In the genomic region with DNA sequence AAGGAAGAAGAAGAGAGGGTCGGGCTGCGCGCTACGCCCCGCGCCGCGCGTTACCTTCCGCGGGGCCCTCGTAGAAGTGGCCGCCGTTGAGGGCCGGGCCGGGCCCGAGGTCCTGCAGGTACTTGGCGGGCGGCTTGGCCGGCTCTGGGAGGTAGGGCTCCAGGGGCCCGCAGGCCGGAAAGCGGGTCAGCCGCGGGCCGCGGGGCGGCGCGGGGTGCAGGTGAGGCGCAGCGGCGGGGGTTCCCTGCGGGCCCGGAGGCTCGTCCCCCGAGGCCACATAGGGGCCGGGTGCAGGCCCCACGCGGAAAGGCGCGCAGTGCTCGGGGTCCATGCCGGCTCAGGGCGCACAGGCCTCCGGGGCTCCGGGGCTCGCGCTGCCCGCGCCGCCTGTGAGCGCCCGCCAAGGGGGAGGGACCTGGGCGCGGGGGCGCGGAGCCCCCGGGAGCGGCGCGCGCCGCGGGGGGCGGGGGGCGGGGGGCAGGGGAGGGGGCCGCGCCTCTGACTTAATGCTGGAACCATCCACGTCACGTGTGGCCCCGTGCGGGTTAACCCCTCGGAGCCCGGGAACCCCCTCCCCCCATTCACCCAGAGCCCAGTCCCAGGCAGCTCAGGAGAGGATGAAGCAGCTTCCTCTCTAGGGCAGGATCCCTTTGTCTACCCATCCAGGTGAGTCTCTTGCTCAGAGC, we compare ENCODE assay signal across 13 cellular contexts. TPM values are rescaled to one million over a fixed set of nuclear protein-coding genes. Genes with fewer than 3 reads are reported as not detected.
DNase-seq lines count a peak whose midpoint lies in the region; ATAC-seq and TF ChIP-seq lines count a peak whose summit lies in the region.
"Had no signal": no experiment of that assay in that cellular context is flagged by ENCODE, and none has a peak within 500 bp of the region (broad histone marks: within the 10 kb centered on the region; RNA-seq: fewer than 3 reads in every experiment).

ALX3 (minus strand) TSS at position 391 of the 686 bp plus-strand sequence; CDS start at position 331, 60 bp downstream.

- no peaks in the 10 kb centered on the region for H3K9me3 Mint-ChIP-seq in natural killer cell treated with Interleukin-12 subunit alpha and Interleukin-12 subunit beta and Interleukin-15 and Interleukin-18, amount 100 ng/mL, for 72 hours

- no peak for ATAC-seq in psoas muscle
- no peak for ATAC-seq in natural killer cell treated with Interleukin-12 subunit alpha and Interleukin-12 subunit beta and Interleukin-15 and Interleukin-18, amount 100 ng/mL, for 72 hours
- ATAC-seq in GM18498 (IDR thresholded peaks at IDR 0.05; ENCODE audit: unreplicated experiment) = no peak

- H3K4me3 ChIP-seq in OCI-LY3 (ENCODE audit: low read length) = peak within 1 kb of the TSS; percentile 68
- peak within 1 kb of the TSS; percentile 20 for H3K4me3 ChIP-seq in iPS-11a (ENCODE audit: low read depth, low read length)
- peak within 1 kb of the TSS; percentile 39 for H3K4me3 ChIP-seq in psoas muscle

- H3K36me3 ChIP-seq in OCI-LY3 (replicated peaks; ENCODE audit: low read depth, low read length) (no peaks in the 10 kb centered on the region), psoas muscle (ENCODE audit: insufficient read depth in 1 of 2, low read depth in 1 of 2) (no peaks in the 10 kb centered on the region)
- H3K36me3 ChIP-seq: adrenal gland, vagina had no signal

- peaks cover 7 to 8% of the 10 kb centered on the region in 2 donors for H3K4me1 Mint-ChIP-seq in natural killer cell treated with Interleukin-12 subunit alpha and Interleukin-12 subunit beta and Interleukin-15 and Interleukin-18, amount 100 ng/mL, for 72 hours (ENCODE audit: low read depth in 2 of 2)

- intact Hi-C loops in psoas muscle (cut with DNase I) = no loop called here

- H3K27me3 Mint-ChIP-seq in natural killer cell treated with Interleukin-12 subunit alpha and Interleukin-12 subunit beta and Interleukin-15 and Interleukin-18, amount 100 ng/mL, for 72 hours = peaks cover 46% of the 10 kb centered on the region in 2 donors

- peak; percentile 37 for DNase-seq in NCI-H2227 (lab: John Stamatoyannopoulos, UW; ENCODE audit: unreplicated experiment)
- DNase-seq in NCI-H2227 treated with DMSO at 0.1 percent for 48 hours (lab: John Stamatoyannopoulos, UW) = no peak
- peak in 1 of 2 donors; percentile 36 for DNase-seq in psoas muscle
- DNase-seq in natural killer cell treated with Interleukin-12 subunit alpha and Interleukin-12 subunit beta and Interleukin-15 and Interleukin-18, amount 100 ng/mL, for 72 hours (ENCODE audit: low spot score) = no peak
- DNase-seq in mucosa of gallbladder (ENCODE audit: low spot score) = no peak
- DNase-seq: adrenal gland had no signal

- H3K4me2 ChIP-seq in OCI-LY3 (ENCODE audit: low read length) = peak within 1 kb of the TSS; percentile 48

- no peaks in the 10 kb centered on the region for H4K20me1 ChIP-seq in OCI-LY3 (ENCODE audit: insufficient read depth, low read length)

- H3K4me1 ChIP-seq in OCI-LY3 (ENCODE audit: low read length) (no peaks in the 10 kb centered on the region), psoas muscle (peaks cover 11% of the 10 kb centered on the region)

- TF ChIP-seq CTCF in OCI-LY3 (IDR thresholded peaks at IDR 0.05; ENCODE audit: low read depth, low read length) (no peak), psoas muscle (IDR thresholded peaks at IDR 0.05) (no peak)

- no peaks in the 10 kb centered on the region for H3K79me2 ChIP-seq in OCI-LY3 (ENCODE audit: low read length)

- no peaks in the 10 kb centered on the region for H3K27me3 ChIP-seq in OCI-LY3 (ENCODE audit: low read depth, low read length)
- peaks cover 0 to 61% (median 39%) of the 10 kb centered on the region in 3 donors for H3K27me3 ChIP-seq in psoas muscle (ENCODE audit: insufficient read depth in 3 of 3, low read length in 2 of 3)

- H2AFZ ChIP-seq in OCI-LY3 (ENCODE audit: low read depth, low read length) = no peak within 1 kb of the TSS

- H3K9me3 ChIP-seq in OCI-LY3 (ENCODE audit: insufficient read depth, low read length) (no peaks in the 10 kb centered on the region), psoas muscle (no peaks in the 10 kb centered on the region)
- H3K9me3 ChIP-seq: adrenal gland, vagina had no signal

- H3K9ac ChIP-seq in OCI-LY3 (ENCODE audit: low read length) = peak within 1 kb of the TSS; percentile 17; the same call in 1 of the 2 replicates

- no peak within 1 kb of the TSS for H3K27ac ChIP-seq in OCI-LY3 (ENCODE audit: low read length)
- no peak within 1 kb of the TSS for H3K27ac ChIP-seq in psoas muscle
- H3K27ac ChIP-seq: adrenal gland, vagina had no signal

- 10 to 18% (median 15%) methylated on average over 23 to 75 of the region's 75 CpGs for WGBS in psoas muscle, 3 donors

- no peaks in the 10 kb centered on the region for H3K36me3 Mint-ChIP-seq in natural killer cell treated with Interleukin-12 subunit alpha and Interleukin-12 subunit beta and Interleukin-15 and Interleukin-18, amount 100 ng/mL, for 72 hours

- H3K27ac Mint-ChIP-seq in natural killer cell treated with Interleukin-12 subunit alpha and Interleukin-12 subunit beta and Interleukin-15 and Interleukin-18, amount 100 ng/mL, for 72 hours = no peak within 1 kb of the TSS

- H3K4me3 Mint-ChIP-seq in natural killer cell treated with Interleukin-12 subunit alpha and Interleukin-12 subunit beta and Interleukin-15 and Interleukin-18, amount 100 ng/mL, for 72 hours = no peak within 1 kb of the TSS

RNA-seq across cellular contexts. Expression of gene ALX3, which starts in this region (rescaled TPM):
- total RNA-seq in psoas muscle = not detected
- polyA plus RNA-seq in psoas muscle = under 1 TPM; 0.04 to 0.11 (median 0.05) TPM
- not detected for total RNA-seq in natural killer cell treated with Interleukin-12 subunit alpha and Interleukin-12 subunit beta and Interleukin-15 and Interleukin-18, amount 100 ng/mL, for 72 hours
- not detected for total RNA-seq in mucosa of gallbladder
- total RNA-seq: adrenal gland, G401, kidney epithelial cell, renal cortical epithelial cell, vagina had no signal
